ENCODE assay signal across 8 cellular contexts in genomic region chr6:43668151-43669028, GRCh38. TPM values are rescaled to one million over a fixed set of nuclear protein-coding genes. Genes with fewer than 3 reads are reported as not detected.
DNase-seq lines count a peak whose midpoint lies in the region; ATAC-seq, FAIRE-seq and TF ChIP-seq lines count a peak whose summit lies in the region.

No MANE protein-coding gene starts in this region.

- peak overlapping the region; percentile 75 to 81 for H3K27ac ChIP-seq in uterus

- intact Hi-C loops in activated T-helper 1 cell treated with anti-CD3 and anti-CD28 coated beads, Interleukin-12 subunit alpha, Interleukin-12 subunit beta, Interleukin-2, Interleukin-4 antibody, amounts not matched to agents 30 ng/mL and 10 ng/mL and 1 ng/mL, durations not matched to agents 14 hours and 24 hours and 36 hours (cut with micrococcal nuclease) = loop anchor here (5.0 kb wide), 1 partner anchor 169 kb away; no protein-coding TSS in a partner anchor
- intact Hi-C loops in uterus (cut with DNase I; ENCODE audit: low total_unique reads) = loop anchor here (5.0 kb wide), 1 partner anchor 104 kb away; the partner anchor contains the start of gene VEGFA

- H3K36me3 Mint-ChIP-seq in activated T-helper 1 cell treated with anti-CD3 and anti-CD28 coated beads, Interleukin-12 subunit alpha, Interleukin-12 subunit beta, Interleukin-2, Interleukin-4 antibody, amounts not matched to agents 30 ng/mL and 10 ng/mL and 1 ng/mL, durations not matched to agents 14 hours and 24 hours and 36 hours (ENCODE audit: low read depth) = peaks cover 18% of the 10 kb centered on the region

- peak; percentile 38; the same call in 1 of the 2 replicates for TF ChIP-seq POLR2A in GM12892 (IDR thresholded peaks at IDR 0.05; ENCODE audit: low read depth, low read length)
- no peak for TF ChIP-seq POLR2A in uterus (IDR thresholded peaks at IDR 0.05)

- peaks cover 40% of the 10 kb centered on the region for H3K4me1 Mint-ChIP-seq in activated T-helper 1 cell treated with anti-CD3 and anti-CD28 coated beads, Interleukin-12 subunit alpha, Interleukin-12 subunit beta, Interleukin-2, Interleukin-4 antibody, amounts not matched to agents 30 ng/mL and 10 ng/mL and 1 ng/mL, durations not matched to agents 14 hours and 24 hours and 36 hours (ENCODE audit: low read depth)

- DNase-seq in GM12892 (ENCODE audit: insufficient read length) = peak; percentile 63
- DNase-seq in HT-29 (ENCODE audit: low spot score) = peak; percentile 74
- DNase-seq in NT2/D1 (ENCODE audit: low read depth, low spot score) = no peak
- peak; percentile 30 for DNase-seq in activated T-helper 1 cell treated with anti-CD3 and anti-CD28 coated beads, Interleukin-12 subunit alpha, Interleukin-12 subunit beta, Interleukin-2, Interleukin-4 antibody, amounts not matched to agents 30 ng/mL and 10 ng/mL and 1 ng/mL, durations not matched to agents 14 hours and 24 hours and 36 hours (ENCODE audit: low spot score)
- peak; percentile 49 to 72 for DNase-seq in foreskin fibroblast
- DNase-seq in omental fat pad (ENCODE audit: low spot score) = no peak
- DNase-seq in uterus = peak; percentile 44 to 54
- DNase-seq in GF-D8 (lab: John Stamatoyannopoulos, UW) = no peak

- peak; percentile 70 for TF ChIP-seq CTCF in foreskin fibroblast (IDR thresholded peaks at IDR 0.05; ENCODE audit: low read depth, low read length)
- TF ChIP-seq CTCF in omental fat pad (IDR thresholded peaks at IDR 0.05) = no peak
- peak; percentile 24 to 48 (median 42) for TF ChIP-seq CTCF in uterus (IDR thresholded peaks at IDR 0.05)

- peaks cover 18% of the 10 kb centered on the region for H3K4me1 ChIP-seq in NT2/D1 (ENCODE audit: insufficient read depth, insufficient read length)
- H3K4me1 ChIP-seq in uterus = peaks cover 21 to 36% of the 10 kb centered on the region in 2 donors

- peak overlapping the region; percentile 63 for H3K9ac ChIP-seq in NT2/D1 (ENCODE audit: insufficient read length, low read depth)

- no peak overlapping the region for H3K4me3 ChIP-seq in NT2/D1 (ENCODE audit: insufficient read length, low read depth)
- no peak overlapping the region for H3K4me3 ChIP-seq in foreskin fibroblast (ENCODE audit: low read depth in 1 of 2, low read length in 2 of 2)
- H3K4me3 ChIP-seq in uterus = no peak overlapping the region

- H3K4me3 Mint-ChIP-seq in activated T-helper 1 cell treated with anti-CD3 and anti-CD28 coated beads, Interleukin-12 subunit alpha, Interleukin-12 subunit beta, Interleukin-2, Interleukin-4 antibody, amounts not matched to agents 30 ng/mL and 10 ng/mL and 1 ng/mL, durations not matched to agents 14 hours and 24 hours and 36 hours = no peak overlapping the region

- no peaks in the 10 kb centered on the region for H3K27me3 ChIP-seq in NT2/D1 (ENCODE audit: insufficient read depth, insufficient read length)
- no peaks in the 10 kb centered on the region for H3K27me3 ChIP-seq in uterus

- peak; percentile 90 for FAIRE-seq in GM12892 (lab: Jason Lieb, UNC)

- H3K36me3 ChIP-seq in NT2/D1 (ENCODE audit: insufficient read depth, insufficient read length, low read length) (peaks cover 28% of the 10 kb centered on the region), uterus (no peaks in the 10 kb centered on the region)

- no peaks in the 10 kb centered on the region for H3K27me3 Mint-ChIP-seq in activated T-helper 1 cell treated with anti-CD3 and anti-CD28 coated beads, Interleukin-12 subunit alpha, Interleukin-12 subunit beta, Interleukin-2, Interleukin-4 antibody, amounts not matched to agents 30 ng/mL and 10 ng/mL and 1 ng/mL, durations not matched to agents 14 hours and 24 hours and 36 hours (ENCODE audit: insufficient read depth)

- peak overlapping the region; percentile 65 for H3K27ac Mint-ChIP-seq in activated T-helper 1 cell treated with anti-CD3 and anti-CD28 coated beads, Interleukin-12 subunit alpha, Interleukin-12 subunit beta, Interleukin-2, Interleukin-4 antibody, amounts not matched to agents 30 ng/mL and 10 ng/mL and 1 ng/mL, durations not matched to agents 14 hours and 24 hours and 36 hours

- peak; percentile 26 for ATAC-seq in omental fat pad (ENCODE audit: low FRiP score)

- no peaks in the 10 kb centered on the region for H3K9me3 Mint-ChIP-seq in activated T-helper 1 cell treated with anti-CD3 and anti-CD28 coated beads, Interleukin-12 subunit alpha, Interleukin-12 subunit beta, Interleukin-2, Interleukin-4 antibody, amounts not matched to agents 30 ng/mL and 10 ng/mL and 1 ng/mL, durations not matched to agents 14 hours and 24 hours and 36 hours

- H3K9me3 ChIP-seq in NT2/D1 (ENCODE audit: insufficient read depth, low read length) (no peaks in the 10 kb centered on the region), uterus (no peaks in the 10 kb centered on the region)

RNA-seq across cellular contexts. Expression of gene MRPS18A, which starts 19.2 kb away (rescaled TPM):
- polyA plus RNA-seq in GM12892 (2012; ENCODE audit: missing spikeins) = 49.1 TPM
- 112 and 125 TPM in 2 replicates for total RNA-seq in HT-29 (2014; rRNA removed; shearing (Covaris generic))
- total RNA-seq in activated T-helper 1 cell treated with anti-CD3 and anti-CD28 coated beads, Interleukin-12 subunit alpha, Interleukin-12 subunit beta, Interleukin-2, Interleukin-4 antibody, amounts not matched to agents 30 ng/mL and 10 ng/mL and 1 ng/mL, durations not matched to agents 14 hours and 24 hours and 36 hours = 55.0 and 55.9 TPM in 2 replicates
- 10 to 100 TPM; 30.3 to 54.7 (median 42.5) TPM for total RNA-seq in omental fat pad
- 10 to 100 TPM; 23.1 to 87.4 (median 36.4) TPM for total RNA-seq in uterus

RNA-seq across cellular contexts. Expression of gene RSPH9, which starts 23.6 kb away (rescaled TPM):
- polyA plus RNA-seq in GM12892 (2012; ENCODE audit: missing spikeins) = 0.57 TPM
- total RNA-seq in HT-29 (2014; rRNA removed; shearing (Covaris generic)) = not detected in 2 replicates
- total RNA-seq in activated T-helper 1 cell treated with anti-CD3 and anti-CD28 coated beads, Interleukin-12 subunit alpha, Interleukin-12 subunit beta, Interleukin-2, Interleukin-4 antibody, amounts not matched to agents 30 ng/mL and 10 ng/mL and 1 ng/mL, durations not matched to agents 14 hours and 24 hours and 36 hours = not detected in 2 replicates
- total RNA-seq in omental fat pad = under 1 TPM in 2 of 4 donors, not detected in 2; 0.09 to 0.44 TPM
- 1 to 10 TPM in 2 of 4 donors, not detected in 2; 1.9 to 2.0 TPM for total RNA-seq in uterus

RNA-seq across cellular contexts. Expression of gene MAD2L1BP, which starts 32.8 kb away (rescaled TPM):
- polyA plus RNA-seq in GM12892 (2012; ENCODE audit: missing spikeins) = 23.8 TPM
- 32.1 and 36.8 TPM in 2 replicates for total RNA-seq in HT-29 (2014; rRNA removed; shearing (Covaris generic))
- total RNA-seq in activated T-helper 1 cell treated with anti-CD3 and anti-CD28 coated beads, Interleukin-12 subunit alpha, Interleukin-12 subunit beta, Interleukin-2, Interleukin-4 antibody, amounts not matched to agents 30 ng/mL and 10 ng/mL and 1 ng/mL, durations not matched to agents 14 hours and 24 hours and 36 hours = 34.8 and 39.0 TPM in 2 replicates
- total RNA-seq in omental fat pad (10 to 100 TPM; 26.3 to 49.0 (median 33.1) TPM), uterus (10 to 100 TPM; 12.3 to 44.3 (median 17.7) TPM)

RNA-seq across cellular contexts. Expression of gene GTPBP2, which starts 39.3 kb away (rescaled TPM):
- 39.3 TPM for polyA plus RNA-seq in GM12892 (2012; ENCODE audit: missing spikeins)
- 71.9 and 83.1 TPM in 2 replicates for total RNA-seq in HT-29 (2014; rRNA removed; shearing (Covaris generic))
- total RNA-seq in activated T-helper 1 cell treated with anti-CD3 and anti-CD28 coated beads, Interleukin-12 subunit alpha, Interleukin-12 subunit beta, Interleukin-2, Interleukin-4 antibody, amounts not matched to agents 30 ng/mL and 10 ng/mL and 1 ng/mL, durations not matched to agents 14 hours and 24 hours and 36 hours = 72.4 and 73.0 TPM in 2 replicates
- 10 to 100 TPM; 37.5 to 65.7 (median 44.0) TPM for total RNA-seq in omental fat pad
- total RNA-seq in uterus = 10 to 100 TPM; 17.9 to 67.6 (median 40.2) TPM

Comparison
In these comparisons a context has a peak if more than half of its experiments do, and no peak if none do; other contexts are left out.
1. DNase-seq: peak in GM12892 (single experiment), HT-29 (single experiment), activated T-helper 1 cell treated with anti-CD3 and anti-CD28 coated beads, Interleukin-12 subunit alpha, Interleukin-12 subunit beta, Interleukin-2, Interleukin-4 antibody, amounts not matched to agents 30 ng/mL and 10 ng/mL and 1 ng/mL, durations not matched to agents 14 hours and 24 hours and 36 hours (single experiment), foreskin fibroblast (2 of 2) and uterus (2 of 2); none in NT2/D1 (single experiment), omental fat pad (single experiment) and GF-D8 (single experiment).
2. CTCF ChIP-seq: peak in foreskin fibroblast (single experiment) and uterus (4 of 4); none in omental fat pad (0 of 3).